8 cellular contexts compared by ENCODE assay signal in genomic region chr2:37276291-37276690, GRCh38.
"Had no signal": no experiment of that assay in that cellular context is flagged by ENCODE, and none has a peak within 500 bp of the region (broad histone marks: within the 10 kb centered on the region; RNA-seq: fewer than 3 reads in every experiment).

No MANE protein-coding gene starts in this region.

- DNase-seq: H9, HCEC 1CT, IMR-90 had no signal

- ATAC-seq: GM23338, K562 had no signal

- H3K27ac Mint-ChIP-seq: GM23338, H9 had no signal

- FAIRE-seq: H1, H54, HTR-8/SVneo, K562 had no signal

- H3K4me3 Mint-ChIP-seq: GM23338, H9 had no signal

- H3K4me3 ChIP-seq: GM23338, K562 had no signal
